Comparison of ENCODE assay signal across 24 cellular contexts in the genomic region with DNA sequence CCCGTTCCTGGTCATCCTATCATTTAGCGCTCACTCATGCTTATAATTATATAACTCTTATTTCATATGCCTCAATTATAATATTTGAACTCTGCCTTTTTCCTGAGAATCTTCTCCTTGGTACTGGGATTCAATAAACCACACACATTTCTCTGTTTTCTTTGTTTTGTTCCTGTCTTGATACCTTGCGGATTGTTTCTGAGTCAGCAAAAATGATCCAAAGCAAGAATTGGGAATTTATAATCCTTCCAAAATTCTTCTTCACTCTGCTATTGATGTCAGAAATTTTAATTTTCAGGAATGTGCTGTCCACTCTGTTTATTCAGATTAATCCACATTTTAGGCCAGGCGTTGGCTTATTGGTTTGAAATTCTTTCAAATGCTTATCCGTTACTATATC.
DNase-seq lines count a peak whose midpoint lies in the region; ATAC-seq, FAIRE-seq and TF ChIP-seq lines count a peak whose summit lies in the region.
"Had no signal": no experiment of that assay in that cellular context is flagged by ENCODE, and none has a peak within 500 bp of the region (broad histone marks: within the 10 kb centered on the region; RNA-seq: fewer than 3 reads in every experiment).

No MANE protein-coding gene starts in this region.

- POLR2A ChIA-PET in HepG2 (lab: Yijun Ruan, JAX) = no interaction called here
- POLR2A ChIA-PET in PC-3 (lab: Charles Lee; ENCODE audit: unreplicated experiment) = no interaction called here
- POLR2A ChIA-PET in H1 (lab: Charles Lee; ENCODE audit: partially characterized antibody) = no interaction called here

- no peak overlapping the region for H3K23ac ChIP-seq in H1 (ENCODE audit: insufficient read length)

- CTCF ChIA-PET in HepG2 (lab: Yijun Ruan, JAX; ENCODE audit: low intra/inter-chr PET ratio, low total read pairs) (no interaction called here), PC-3 (lab: Charles Lee) (no interaction called here), H1 (lab: Charles Lee; ENCODE audit: partially characterized antibody) (no interaction called here)

- no peak overlapping the region for H2BK15ac ChIP-seq in H1 (ENCODE audit: low read length)

- no peaks in the 10 kb centered on the region for H3K4me1 ChIP-seq in HepG2 (ENCODE audit: insufficient read depth, low read length)
- no peaks in the 10 kb centered on the region for H3K4me1 ChIP-seq in right lobe of liver
- 0 out of 2 replicates have a peak, but pooled peaks cover 4% of the 10 kb centered on the region for H3K4me1 ChIP-seq in PC-3 (ENCODE audit: insufficient read depth, low read length)
- no peaks in the 10 kb centered on the region for H3K4me1 ChIP-seq in H1 (replicated peaks in 1 of 4; ENCODE audit: control insufficient read depth in 3 of 4, insufficient read depth in 4 of 4, low read length in 3 of 4)

- H3K56ac ChIP-seq in H1 (replicated peaks; ENCODE audit: insufficient read length, low read depth, low read length) = no peak overlapping the region

- no peaks in the 10 kb centered on the region for H3F3A ChIP-seq in PC-3 (ENCODE audit: low read length, unreplicated experiment)

- peaks cover 73% of the 10 kb centered on the region for H3K9me3 ChIP-seq in HepG2 (ENCODE audit: low read length)
- no peaks in the 10 kb centered on the region for H3K9me3 ChIP-seq in right lobe of liver
- H3K9me3 ChIP-seq in PC-3 (ENCODE audit: low read length) = no peaks in the 10 kb centered on the region
- H3K9me3 ChIP-seq in H1 (ENCODE audit: insufficient read depth in 2 of 2, low read depth in 1 of 2, low read length in 1 of 2) = no peaks in the 10 kb centered on the region
- H3K9me3 ChIP-seq: BLaER1 treated with 17β-estradiol and CSF1 and Interleukin-3, amounts not matched to agents 10 nM and 100 nM had no signal

- no peak overlapping the region for H2BK120ac ChIP-seq in H1 (replicated peaks; ENCODE audit: low read depth, low read length)

- no peak overlapping the region for H3K27ac ChIP-seq in HepG2 (ENCODE audit: extremely low read length, insufficient read depth, low read length)
- H3K27ac ChIP-seq in right lobe of liver = no peak overlapping the region
- H3K27ac ChIP-seq in PC-3 (ENCODE audit: low read length) = no peak overlapping the region
- no peak overlapping the region for H3K27ac ChIP-seq in H1 (ENCODE audit: low read depth, low read length)
- H3K27ac ChIP-seq: 22Rv1; BLaER1 treated with 17β-estradiol and CSF1 and Interleukin-3, amounts not matched to agents 10 nM and 100 nM; C4-2B had no signal

- H2AFZ ChIP-seq in HepG2 (ENCODE audit: low read length) (no peak overlapping the region), PC-3 (ENCODE audit: low read length) (no peak overlapping the region), H1 (ENCODE audit: low read length) (no peak overlapping the region)

- no peak overlapping the region for H3K18ac ChIP-seq in H1 (ENCODE audit: extremely low read depth, low read length)

- no peak for FAIRE-seq in HepG2 (lab: Jason Lieb, UNC)
- no peak for FAIRE-seq in H1 (lab: Jason Lieb, UNC)
- FAIRE-seq: GM12878, GM12892, GM18507 had no signal

- TF ChIP-seq EP300 in HepG2 (IDR thresholded peaks at IDR 0.05; ENCODE audit: low read depth in 2 of 2, low read length in 2 of 2) (no peak), HepG2 (CRISPR knock-in tag; IDR thresholded peaks at IDR 0.05; ENCODE audit: borderline replicate concordance) (no peak), H1 (IDR thresholded peaks at IDR 0.05; ENCODE audit: borderline replicate concordance in 1 of 2, low read depth in 2 of 2, low read length in 2 of 2) (no peak)

- H3K14ac ChIP-seq in H1 (ENCODE audit: insufficient read length) = no peak overlapping the region

- no peak overlapping the region for H2BK12ac ChIP-seq in H1 (ENCODE audit: low read depth, low read length)

- no peak overlapping the region for H3K9ac ChIP-seq in HepG2 (ENCODE audit: insufficient read depth, low read depth, low read length)
- H3K9ac ChIP-seq in PC-3 (ENCODE audit: low read length) = no peak overlapping the region
- no peak overlapping the region for H3K9ac ChIP-seq in H1 (replicated peaks in 1 of 4; ENCODE audit: extremely low read depth in 1 of 4, low read depth in 3 of 4, low read length in 3 of 4)
- H3K9ac ChIP-seq: BLaER1 treated with 17β-estradiol and CSF1 and Interleukin-3, amounts not matched to agents 10 nM and 100 nM had no signal

- H4K20me1 ChIP-seq in HepG2 (ENCODE audit: insufficient read depth, low read length) (no peaks in the 10 kb centered on the region), PC-3 (ENCODE audit: low read length) (no peaks in the 10 kb centered on the region), H1 (replicated peaks in 1 of 2; ENCODE audit: control insufficient read depth in 1 of 2, insufficient read depth in 2 of 2, low read length in 2 of 2) (no peaks in the 10 kb centered on the region)
- H4K20me1 ChIP-seq: BLaER1 treated with 17β-estradiol and CSF1 and Interleukin-3, amounts not matched to agents 10 nM and 100 nM had no signal

- no peak overlapping the region for H2BK20ac ChIP-seq in H1 (ENCODE audit: low read length)

- no peak overlapping the region for H2BK5ac ChIP-seq in H1 (ENCODE audit: low read depth, low read length)

- no peak overlapping the region for H4K91ac ChIP-seq in H1 (replicated peaks; ENCODE audit: insufficient read length, low read length)

- no TSS peak for BruUV-seq in HepG2 (replicated peaks; lab: Mats Ljungman, UMichigan)
- BruUV-seq in PC-3 (replicated peaks; lab: Mats Ljungman, UMichigan) = no TSS peak

- H2AK5ac ChIP-seq in H1 (ENCODE audit: low read depth, low read length) = no peak overlapping the region

- H3K79me2 ChIP-seq in HepG2 (ENCODE audit: insufficient read depth, low read length) (no peaks in the 10 kb centered on the region), PC-3 (ENCODE audit: low read length) (no peaks in the 10 kb centered on the region), H1 (ENCODE audit: control insufficient read depth in 1 of 2, insufficient read depth in 2 of 2, low read length in 2 of 2) (no peaks in the 10 kb centered on the region)

- TF ChIP-seq POLR2A in HepG2 (IDR thresholded peaks at IDR 0.05; ENCODE audit: insufficient read depth in 1 of 2, low read depth in 2 of 2, low read length in 2 of 2) (no peak), right lobe of liver (IDR thresholded peaks at IDR 0.05) (no peak), H1 (IDR thresholded peaks at IDR 0.05; ENCODE audit: control extremely low read depth in 1 of 2, low read depth in 2 of 2, low read length in 2 of 2) (no peak)

- H3K36me3 ChIP-seq in HepG2 (replicated peaks in 1 of 2; ENCODE audit: control insufficient read depth in 1 of 2, insufficient read depth in 2 of 2, low read length in 2 of 2) = no peaks in the 10 kb centered on the region
- no peaks in the 10 kb centered on the region for H3K36me3 ChIP-seq in right lobe of liver
- H3K36me3 ChIP-seq in PC-3 (ENCODE audit: low read depth, low read length) = no peaks in the 10 kb centered on the region
- no peaks in the 10 kb centered on the region for H3K36me3 ChIP-seq in H1 (ENCODE audit: control insufficient read depth in 2 of 4, insufficient read depth in 4 of 4, low read length in 3 of 4)
- H3K36me3 ChIP-seq: BLaER1 treated with 17β-estradiol and CSF1 and Interleukin-3, amounts not matched to agents 10 nM and 100 nM had no signal

- intact Hi-C loops in HepG2 (cut with micrococcal nuclease; ENCODE audit: unreplicated experiment) (no loop called here), right lobe of liver (cut with DNase I) (no loop called here), PC-3 (cut with micrococcal nuclease) (no loop called here)

- no peaks in the 10 kb centered on the region for H3K9me2 ChIP-seq in PC-3 (replicated peaks; ENCODE audit: low read length)

- TF ChIP-seq CTCF in HepG2 (CRISPR knock-in tag; IDR thresholded peaks at IDR 0.05) (no peak), right lobe of liver (IDR thresholded peaks at IDR 0.05) (no peak), PC-3 (conservative IDR thresholded peaks at IDR 0.05; ENCODE audit: low read depth, low read length) (no peak), H1 (IDR thresholded peaks at IDR 0.05; ENCODE audit: control extremely low read depth in 1 of 3, insufficient read depth in 1 of 3, low read depth in 1 of 3, low read length in 3 of 3) (no peak)

- no peaks in the 10 kb centered on the region for H3K27me3 ChIP-seq in HepG2 (ENCODE audit: control insufficient read depth in 1 of 2, insufficient read depth in 2 of 2, low read length in 2 of 2)
- no peaks in the 10 kb centered on the region for H3K27me3 ChIP-seq in right lobe of liver
- H3K27me3 ChIP-seq in PC-3 (ENCODE audit: low read length) = no peaks in the 10 kb centered on the region
- H3K27me3 ChIP-seq in H1 (replicated peaks in 1 of 4; ENCODE audit: control insufficient read depth in 3 of 4, extremely low read depth in 1 of 4, insufficient read depth in 3 of 4, low read length in 3 of 4) = no peaks in the 10 kb centered on the region
- H3K27me3 ChIP-seq: BLaER1 treated with 17β-estradiol and CSF1 and Interleukin-3, amounts not matched to agents 10 nM and 100 nM had no signal

- H4K8ac ChIP-seq in H1 (ENCODE audit: extremely low read depth, insufficient read depth, low read length) = no peak overlapping the region

- H3K23me2 ChIP-seq in H1 (ENCODE audit: low read depth, low read length) = no peaks in the 10 kb centered on the region

- in situ Hi-C loops in HepG2 (cut with HindIII; ENCODE audit: extremely low pct_ligation_motif_present, low pct_unique_long_range_greater_than_20kb) = no loop called here

- DNase-seq in HepG2 (ENCODE audit: low spot score) (no peak), right lobe of liver (no peak), PC-3 (no peak), H1 (ENCODE audit: low read depth in 1 of 2, low spot score in 2 of 2) (no peak), COLO668 (lab: John Stamatoyannopoulos, UW; ENCODE audit: unreplicated experiment) (no peak), germinal center (ENCODE audit: low spot score) (no peak)
- DNase-seq: ACHN; AML-193; CD4-positive, alpha-beta T cell; CD8-positive, alpha-beta T cell; COR-L47; DMS 273 treated with DMSO at 0.1 percent for 48 hours; DMS153; DMS53; DMS79; DND-41; EL; GDM1 had no signal

- no peak overlapping the region for H4K5ac ChIP-seq in H1 (ENCODE audit: insufficient read length, low read depth, low read length)

- TF ChIP-seq RAD21 in HepG2 (CRISPR knock-in tag; IDR thresholded peaks at IDR 0.05) = no peak
- no peak for TF ChIP-seq RAD21 in H1 (IDR thresholded peaks at IDR 0.05 in 1 of 2, conservative IDR thresholded peaks at IDR 0.05 in 1 of 2; ENCODE audit: low read depth in 2 of 2, low read length in 2 of 2)

- no peak for ATAC-seq in HepG2
- ATAC-seq in right lobe of liver = no peak
- ATAC-seq in PC-3 = no peak
- ATAC-seq: CD8-positive, alpha-beta T cell; GM12878 had no signal

- H3K4me2 ChIP-seq in HepG2 (ENCODE audit: low read depth, low read length) = no peak overlapping the region
- H3K4me2 ChIP-seq in PC-3 (ENCODE audit: low read length) = peak overlapping the region; percentile 44; the same call in 1 of the 2 replicates
- H3K4me2 ChIP-seq in H1 (ENCODE audit: insufficient read depth in 1 of 2, low read depth in 2 of 2, low read length in 2 of 2) = no peak overlapping the region
- H3K4me2 ChIP-seq: BLaER1 treated with 17β-estradiol and CSF1 and Interleukin-3, amounts not matched to agents 10 nM and 100 nM had no signal

- no peak overlapping the region for H3K4ac ChIP-seq in H1 (replicated peaks; ENCODE audit: insufficient read length, low read depth, low read length)

- no peaks in the 10 kb centered on the region for H3K79me1 ChIP-seq in H1 (ENCODE audit: low read depth, low read length)

- H3K4me3 ChIP-seq in HepG2 (replicated peaks in 1 of 3; ENCODE audit: insufficient read depth in 1 of 3, low read depth in 2 of 3, low read length in 3 of 3) = no peak overlapping the region
- H3K4me3 ChIP-seq in right lobe of liver = no peak overlapping the region
- no peak overlapping the region for H3K4me3 ChIP-seq in PC-3 (ENCODE audit: low read length)
- H3K4me3 ChIP-seq in H1 (ENCODE audit: extremely low read depth in 1 of 4, insufficient read depth in 2 of 4, low read depth in 3 of 4, low read length in 4 of 4) = no peak overlapping the region
- H3K4me3 ChIP-seq: BLaER1 treated with 17β-estradiol and CSF1 and Interleukin-3, amounts not matched to agents 10 nM and 100 nM; GM12878 had no signal

- WGBS in HepG2 (ENCODE audit: low lambda C conversion rate) = 66% methylated on average over 5 of the region's 5 CpGs
- WGBS in right lobe of liver (ENCODE audit: insufficient coverage, low coverage, low lambda C conversion rate, missing lambda C conversion rate) = 94% methylated on average over 4 of the region's 5 CpGs
- 90% methylated on average over 5 of the region's 5 CpGs; no CpG with 5 or more reads in 1 of the 2 experiments for WGBS in H1 (ENCODE audit: extremely low coverage in 1 of 2, insufficient coverage in 1 of 2, insufficient read length in 1 of 2, insufficient replicate concordance in 2 of 2, low coverage in 1 of 2, low lambda C conversion rate in 2 of 2, missing lambda C conversion rate in 1 of 2), 2 experiments
